Comparison of ENCODE assay signal across 9 cellular contexts in genomic region chr1:205592443-205593003, GRCh38. TPM values are rescaled to one million over a fixed set of nuclear protein-coding genes. Genes with fewer than 3 reads are reported as not detected.
DNase-seq lines count a peak whose midpoint lies in the region; ATAC-seq lines count a peak whose summit lies in the region.
"Had no signal": no experiment of that assay in that cellular context is flagged by ENCODE, and none has a peak within 500 bp of the region (broad histone marks: within the 10 kb centered on the region; RNA-seq: fewer than 3 reads in every experiment).

No MANE protein-coding gene starts in this region.

- H3K4me1 Mint-ChIP-seq in activated naive CD4-positive, alpha-beta T cell treated with anti-CD3 and anti-CD28 coated beads, Interleukin-2, amount 50 U/mL, for 24 hours = peaks cover 55% of the 10 kb centered on the region

- peak overlapping the region; percentile 78 for H3K4me3 Mint-ChIP-seq in activated naive CD4-positive, alpha-beta T cell treated with anti-CD3 and anti-CD28 coated beads, Interleukin-2, amount 50 U/mL, for 24 hours

- peak overlapping the region; percentile 87 for H3K27ac Mint-ChIP-seq in activated naive CD4-positive, alpha-beta T cell treated with anti-CD3 and anti-CD28 coated beads, Interleukin-2, amount 50 U/mL, for 24 hours

- no peaks in the 10 kb centered on the region for H3K9me3 Mint-ChIP-seq in activated naive CD4-positive, alpha-beta T cell treated with anti-CD3 and anti-CD28 coated beads, Interleukin-2, amount 50 U/mL, for 24 hours

- H3K27me3 Mint-ChIP-seq in activated naive CD4-positive, alpha-beta T cell treated with anti-CD3 and anti-CD28 coated beads, Interleukin-2, amount 50 U/mL, for 24 hours = no peaks in the 10 kb centered on the region

- no peak for ATAC-seq in left lobe of liver
- no peak for ATAC-seq in GM19351 (IDR thresholded peaks at IDR 0.05; ENCODE audit: unreplicated experiment)
- no peak for ATAC-seq in HG03439 (IDR thresholded peaks at IDR 0.05; ENCODE audit: unreplicated experiment)

- no peak overlapping the region for H3K4me3 ChIP-seq in urinary bladder (ENCODE audit: low read depth, low read length)
- H3K4me3 ChIP-seq: MG63 had no signal

- WGBS in urinary bladder = 76% methylated on average over 14 of the region's 14 CpGs

- H3K27ac ChIP-seq in urinary bladder (ENCODE audit: low read depth) = peak overlapping the region; percentile 57

- peaks cover 3% of the 10 kb centered on the region for H3K36me3 Mint-ChIP-seq in activated naive CD4-positive, alpha-beta T cell treated with anti-CD3 and anti-CD28 coated beads, Interleukin-2, amount 50 U/mL, for 24 hours

- DNase-seq in activated naive CD4-positive, alpha-beta T cell treated with anti-CD3 and anti-CD28 coated beads, Interleukin-2, amount 50 U/mL, for 16 hours = no peak
- peak; percentile 23 to 27 for DNase-seq in activated T-cell treated with anti-CD3 and anti-CD28 coated beads, Interleukin-2, amount 50 U/mL, for 48 hours
- DNase-seq in left lobe of liver (ENCODE audit: low spot score) (peak; percentile 33), NCI-H2196 treated with DMSO at 0.1 percent for 48 hours (lab: John Stamatoyannopoulos, UW; ENCODE audit: unreplicated experiment) (no peak)

- no peaks in the 10 kb centered on the region for H3K4me1 ChIP-seq in urinary bladder (ENCODE audit: insufficient read depth)

- no peaks in the 10 kb centered on the region for H3K36me3 ChIP-seq in urinary bladder (ENCODE audit: insufficient read depth)

RNA-seq across cellular contexts. Expression of gene ELK4, which starts 39.3 kb away (rescaled TPM):
- total RNA-seq in left lobe of liver = 29.9 TPM
- 41.9 TPM for total RNA-seq in urinary bladder
- 5.6 TPM for polyA plus RNA-seq in urinary bladder

Comparison
In these comparisons a context has a peak if more than half of its experiments do, and no peak if none do; other contexts are left out.
1. DNase-seq: peak in activated T-cell treated with anti-CD3 and anti-CD28 coated beads, Interleukin-2, amount 50 U/mL, for 48 hours (2 of 2) and left lobe of liver (single experiment); none in activated naive CD4-positive, alpha-beta T cell treated with anti-CD3 and anti-CD28 coated beads, Interleukin-2, amount 50 U/mL, for 16 hours (single experiment) and NCI-H2196 treated with DMSO at 0.1 percent for 48 hours (single experiment).